13 cellular contexts compared by ENCODE assay signal in the genomic region with DNA sequence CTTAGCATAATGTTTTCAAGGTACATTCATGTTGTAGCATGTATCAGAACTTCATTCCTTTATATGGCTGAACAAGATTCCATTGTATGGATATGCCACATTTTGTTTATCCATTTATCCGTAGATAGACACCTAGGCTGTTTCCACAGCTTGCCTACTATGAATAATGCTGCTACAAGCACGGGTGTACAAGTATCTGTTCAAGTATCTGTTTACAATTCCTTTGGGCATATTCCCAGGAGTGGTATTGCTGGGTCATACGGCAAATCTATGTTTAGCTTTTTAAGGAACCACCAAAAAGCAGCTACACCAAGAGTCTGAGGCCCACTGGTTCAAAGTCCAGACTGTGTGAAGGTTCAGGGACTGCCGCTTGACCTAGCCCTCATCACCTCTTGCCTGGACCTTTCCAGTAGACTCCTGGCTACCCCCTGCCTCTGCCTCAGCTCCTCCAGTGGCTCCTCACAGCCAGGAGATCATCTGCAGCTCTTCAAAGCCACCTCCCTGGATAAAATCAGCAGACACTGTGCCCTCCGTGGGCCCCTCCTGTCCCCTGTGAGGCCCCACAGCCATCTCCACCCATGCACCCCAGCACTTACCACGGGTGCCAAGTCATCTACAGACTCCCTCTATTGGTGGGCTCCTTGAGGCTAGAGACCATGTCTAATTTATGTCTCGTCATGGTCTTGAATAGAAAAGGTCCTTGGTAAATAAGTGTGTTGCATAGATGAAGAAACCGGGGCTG.
DNase-seq lines count a peak whose midpoint lies in the region; ATAC-seq and TF ChIP-seq lines count a peak whose summit lies in the region.
"Had no signal": no experiment of that assay in that cellular context is flagged by ENCODE, and none has a peak within 500 bp of the region (broad histone marks: within the 10 kb centered on the region; RNA-seq: fewer than 3 reads in every experiment).

No MANE protein-coding gene starts in this region.

- peaks cover 3% of the 10 kb centered on the region for H3K27me3 ChIP-seq in brain microvascular endothelial cell (replicated peaks)
- H3K27me3 ChIP-seq in psoas muscle (ENCODE audit: insufficient read depth in 3 of 3, low read length in 2 of 3) = no peaks in the 10 kb centered on the region
- no peaks in the 10 kb centered on the region for H3K27me3 ChIP-seq in uterus
- H3K27me3 ChIP-seq: Peyer's patch had no signal

- H3K9me3 ChIP-seq in psoas muscle = no peaks in the 10 kb centered on the region
- no peaks in the 10 kb centered on the region for H3K9me3 ChIP-seq in uterus
- H3K9me3 ChIP-seq: Peyer's patch had no signal

- no peak for TF ChIP-seq POLR2A in uterus (IDR thresholded peaks at IDR 0.05)

- H3K4me3 ChIP-seq in brain microvascular endothelial cell (ENCODE audit: low read depth, low read length) (no peak overlapping the region), psoas muscle (no peak overlapping the region), uterus (no peak overlapping the region)
- H3K4me3 ChIP-seq: Peyer's patch had no signal

- CTCF ChIA-PET in activated CD8-positive, alpha-beta T cell treated with anti-CD3 and anti-CD28 coated beads, Interleukin-2, amount 10 ng/mL, durations not matched to agents 7 days and 5 days (lab: Charles Lee) = no interaction called here

- POLR2A ChIA-PET in activated CD8-positive, alpha-beta T cell treated with anti-CD3 and anti-CD28 coated beads, Interleukin-2, amount 10 ng/mL, durations not matched to agents 7 days and 5 days (lab: Charles Lee) = no interaction called here

- H3K4me1 ChIP-seq in psoas muscle (peaks cover 62% of the 10 kb centered on the region), uterus (no peaks in the 10 kb centered on the region)
- H3K4me1 ChIP-seq: Peyer's patch had no signal

- DNase-seq in H4 (ENCODE audit: low spot score) = peak; percentile 4
- no peak for DNase-seq in brain microvascular endothelial cell
- DNase-seq in globus pallidus (ENCODE audit: low spot score) = peak; percentile 20
- DNase-seq in psoas muscle = no peak
- DNase-seq in NOMO-1 (lab: John Stamatoyannopoulos, UW; ENCODE audit: unreplicated experiment in 2 of 2) = no peak
- DNase-seq in activated CD8-positive, alpha-beta T cell treated with anti-CD3 and anti-CD28 coated beads, Interleukin-2, amount 10 ng/mL, durations not matched to agents 7 days and 5 days = no peak
- no peak for DNase-seq in uterus
- DNase-seq in stimulated activated CD4-positive, alpha-beta T cell treated with anti-CD3 and anti-CD28 coated beads, Interleukin-4, amount 100 ng/mL, for 24 hours = no peak
- DNase-seq: activated CD8-positive, alpha-beta memory T cell treated with anti-CD3 and anti-CD28 coated beads for 24 hours; Calu3; NCI-H1930; Peyer's patch; stimulated activated naive CD8-positive, alpha-beta T cell treated with anti-CD3 and anti-CD28 coated beads, Interleukin-15, Interleukin-2, amounts not matched to agents 100 U/mL and 50 U/mL, for 24 hours had no signal

- intact Hi-C loops in psoas muscle (cut with DNase I) = loop anchor here in 1 of 2 donors (2.0 kb wide), 1 partner anchor 30 kb away; no protein-coding TSS in a partner anchor
- intact Hi-C loops in uterus (cut with DNase I; ENCODE audit: low total_unique reads) = no loop called here

- H3K36me3 ChIP-seq in brain microvascular endothelial cell (replicated peaks) (no peaks in the 10 kb centered on the region), psoas muscle (ENCODE audit: insufficient read depth in 1 of 2, low read depth in 1 of 2) (no peaks in the 10 kb centered on the region), uterus (no peaks in the 10 kb centered on the region)
- H3K36me3 ChIP-seq: Peyer's patch had no signal

- peak; percentile 43 to 65 (median 55) for ATAC-seq in psoas muscle
- ATAC-seq in activated CD8-positive, alpha-beta T cell treated with anti-CD3 and anti-CD28 coated beads, Interleukin-2, amount 10 ng/mL, durations not matched to agents 7 days and 5 days = no peak
- ATAC-seq: stimulated activated naive CD8-positive, alpha-beta T cell treated with anti-CD3 and anti-CD28 coated beads, Interleukin-15, Interleukin-2, amounts not matched to agents 100 U/mL and 50 U/mL, for 24 hours had no signal

- H3K27ac ChIP-seq in brain microvascular endothelial cell (no peak overlapping the region), psoas muscle (peak overlapping the region; percentile 97), uterus (no peak overlapping the region)
- H3K27ac ChIP-seq: Peyer's patch had no signal

- H3K27ac Mint-ChIP-seq in activated CD8-positive, alpha-beta T cell treated with anti-CD3 and anti-CD28 coated beads, Interleukin-2, amount 10 ng/mL, durations not matched to agents 7 days and 5 days = no peak overlapping the region

- no peaks in the 10 kb centered on the region for H3K36me3 Mint-ChIP-seq in activated CD8-positive, alpha-beta T cell treated with anti-CD3 and anti-CD28 coated beads, Interleukin-2, amount 10 ng/mL, durations not matched to agents 7 days and 5 days (ENCODE audit: low read depth)

- 28 to 41% (median 34%) methylated on average over 8 of the region's 8 CpGs for WGBS in psoas muscle, 3 donors

- H3K27me3 Mint-ChIP-seq in activated CD8-positive, alpha-beta T cell treated with anti-CD3 and anti-CD28 coated beads, Interleukin-2, amount 10 ng/mL, durations not matched to agents 7 days and 5 days (ENCODE audit: low read depth) = no peaks in the 10 kb centered on the region

- H3K4me3 Mint-ChIP-seq in activated CD8-positive, alpha-beta T cell treated with anti-CD3 and anti-CD28 coated beads, Interleukin-2, amount 10 ng/mL, durations not matched to agents 7 days and 5 days = no peak overlapping the region

- in situ Hi-C loops in brain microvascular endothelial cell (cut with HindIII; ENCODE audit: low pct_ligation_motif_present, low sequenced_read_pairs) = no loop called here

- TF ChIP-seq CTCF in brain microvascular endothelial cell (IDR thresholded peaks at IDR 0.05; ENCODE audit: low read depth, low read length, missing control alignments) (peak; percentile 7), psoas muscle (IDR thresholded peaks at IDR 0.05) (no peak), uterus (IDR thresholded peaks at IDR 0.05) (no peak)

- H3K9me3 Mint-ChIP-seq in activated CD8-positive, alpha-beta T cell treated with anti-CD3 and anti-CD28 coated beads, Interleukin-2, amount 10 ng/mL, durations not matched to agents 7 days and 5 days (ENCODE audit: insufficient read depth) = no peaks in the 10 kb centered on the region

- no peaks in the 10 kb centered on the region for H3K4me1 Mint-ChIP-seq in activated CD8-positive, alpha-beta T cell treated with anti-CD3 and anti-CD28 coated beads, Interleukin-2, amount 10 ng/mL, durations not matched to agents 7 days and 5 days (ENCODE audit: low read depth)

Comparison
In these comparisons a context has a peak if more than half of its experiments do, and no peak if none do; other contexts are left out.
1. DNase-seq: peak in H4 (single experiment) and globus pallidus (single experiment); none in brain microvascular endothelial cell (single experiment), psoas muscle (0 of 2), NOMO-1 (0 of 2), activated CD8-positive, alpha-beta T cell treated with anti-CD3 and anti-CD28 coated beads, Interleukin-2, amount 10 ng/mL, durations not matched to agents 7 days and 5 days (single experiment), uterus (0 of 2) and stimulated activated CD4-positive, alpha-beta T cell treated with anti-CD3 and anti-CD28 coated beads, Interleukin-4, amount 100 ng/mL, for 24 hours (single experiment).